Comparison of ENCODE assay signal across 30 cellular contexts in the genomic region with DNA sequence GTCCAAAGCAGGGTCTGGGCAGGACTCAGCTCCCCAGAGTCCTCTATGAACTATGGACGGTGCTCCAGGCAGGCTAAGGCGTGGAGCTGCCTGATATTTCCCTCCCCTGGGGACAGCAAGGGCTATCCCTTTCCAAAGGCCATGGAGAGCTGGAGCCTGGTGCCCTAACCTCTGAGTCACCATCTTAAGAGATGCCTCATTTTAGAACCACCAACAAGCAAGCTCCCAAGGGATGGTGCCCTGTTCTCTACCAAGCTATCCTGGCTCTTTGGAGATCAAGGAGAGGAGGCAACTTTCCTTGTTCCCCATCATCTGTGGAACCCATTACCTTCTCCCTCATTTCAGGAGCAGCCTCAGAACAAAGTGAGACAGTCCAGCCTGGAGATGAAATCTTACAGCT. TPM values are rescaled to one million over a fixed set of nuclear protein-coding genes. Genes with fewer than 3 reads are reported as not detected.
DNase-seq lines count a peak whose midpoint lies in the region; ATAC-seq, FAIRE-seq and TF ChIP-seq lines count a peak whose summit lies in the region.
"Had no signal": no experiment of that assay in that cellular context is flagged by ENCODE, and none has a peak within 500 bp of the region (broad histone marks: within the 10 kb centered on the region; RNA-seq: fewer than 3 reads in every experiment).

No MANE protein-coding gene starts in this region.

- no peak for ATAC-seq in naive thymus-derived CD4-positive, alpha-beta T cell
- ATAC-seq: left lung, psoas muscle had no signal

- WGBS in endodermal cell (ENCODE audit: insufficient coverage in 1 of 2, insufficient read length in 1 of 2), 2 experiments: 76% methylated on average over 2 of the region's 2 CpGs; no CpG with 5 or more reads in 1 of the 2 experiments
- 81 to 91% (median 89%) methylated on average over 2 of the region's 2 CpGs for whole genome bisulfite sequencing in small intestine, 3 donors

- peaks cover 60% of the 10 kb centered on the region for H3K4me1 Mint-ChIP-seq in T-helper 1 cell treated with Interleukin-12 subunit alpha and Interleukin-12 subunit beta and Interleukin-4 antibody, amounts not matched to agents 30 μg/mL and 1 μg/mL, for 36 hours (ENCODE audit: low read depth)
- H3K4me1 Mint-ChIP-seq in activated naive CD8-positive, alpha-beta T cell (ENCODE audit: low read depth): peaks cover 91% of the 10 kb centered on the region
- peaks cover 43 to 99% (median 85%) of the 10 kb centered on the region in 7 donors for H3K4me1 Mint-ChIP-seq in naive thymus-derived CD4-positive, alpha-beta T cell
- H3K4me1 Mint-ChIP-seq in endodermal cell: peaks cover 3% of the 10 kb centered on the region

- no peak; the same call in 1 of the 2 replicates for TF ChIP-seq POLR2A in GM12891 (IDR thresholded peaks at IDR 0.05; ENCODE audit: low read depth, low read length)

- H3K4me1 ChIP-seq in naive thymus-derived CD4-positive, alpha-beta T cell (ENCODE audit: control insufficient read depth in 2 of 2, insufficient read depth in 2 of 2, low read length in 2 of 2): peaks cover 33 to 72% of the 10 kb centered on the region in 2 donors
- H3K4me1 ChIP-seq in endodermal cell (ENCODE audit: control insufficient read depth, insufficient read depth, low read length) (no peaks in the 10 kb centered on the region), small intestine (ENCODE audit: control insufficient read depth in 2 of 2, insufficient read depth in 1 of 2, low read depth in 1 of 2, low read length in 1 of 2) (no peaks in the 10 kb centered on the region)
- H3K4me1 ChIP-seq: psoas muscle had no signal

- intact Hi-C loops in naive thymus-derived CD4-positive, alpha-beta T cell (cut with micrococcal nuclease): no loop called here

- CTCF ChIA-PET in naive thymus-derived CD4-positive, alpha-beta T cell (lab: Charles Lee): interaction anchor here (0.9 to 16.1 kb wide), 5 partner anchors 11 to 42 kb away, joined by 3 to 128 read pairs (median 7); no protein-coding TSS in a partner anchor

- no peaks in the 10 kb centered on the region for H3K27me3 ChIP-seq in naive thymus-derived CD4-positive, alpha-beta T cell (ENCODE audit: control insufficient read depth in 2 of 2, insufficient read depth in 2 of 2, low read length in 2 of 2)
- no peaks in the 10 kb centered on the region for H3K27me3 ChIP-seq in endodermal cell (ENCODE audit: control insufficient read depth, insufficient read depth, low read length, poor library complexity, severe bottlenecking)
- H3K27me3 ChIP-seq in small intestine (ENCODE audit: control insufficient read depth in 2 of 2, insufficient read depth in 2 of 2, low read length in 2 of 2): no peaks in the 10 kb centered on the region
- H3K27me3 ChIP-seq: ascending aorta, dorsolateral prefrontal cortex, hepatocyte, left lung, neural progenitor cell, thyroid gland had no signal

- H3K27ac ChIP-seq in naive thymus-derived CD4-positive, alpha-beta T cell (ENCODE audit: low read depth, low read length): peak overlapping the region; percentile 87
- H3K27ac ChIP-seq in endodermal cell (ENCODE audit: low read depth, low read length): no peak overlapping the region
- H3K27ac ChIP-seq in small intestine (ENCODE audit: low read depth in 1 of 2, low read length in 1 of 2): no peak overlapping the region
- H3K27ac ChIP-seq: 22Rv1, ascending aorta, dorsolateral prefrontal cortex, hepatocyte, left lung, neural progenitor cell, PC-9, psoas muscle, thyroid gland, VCaP had no signal

- H3K36me3 ChIP-seq in naive thymus-derived CD4-positive, alpha-beta T cell (ENCODE audit: control insufficient read depth in 2 of 3, insufficient read depth in 3 of 3, low read length in 3 of 3): peaks cover 53 to 84% (median 57%) of the 10 kb centered on the region in 3 experiments
- H3K36me3 ChIP-seq in endodermal cell (ENCODE audit: control insufficient read depth, insufficient read depth, low read length): no peaks in the 10 kb centered on the region
- peaks cover 4 to 13% of the 10 kb centered on the region in 2 donors for H3K36me3 ChIP-seq in small intestine (ENCODE audit: control insufficient read depth in 2 of 2, insufficient read depth in 2 of 2, low read length in 2 of 2)
- H3K36me3 ChIP-seq: neural progenitor cell had no signal

- no peak for DNase-seq in T-helper 1 cell
- no peak for DNase-seq in GM12891 (ENCODE audit: insufficient read length, low spot score)
- no peak for DNase-seq in naive thymus-derived CD4-positive, alpha-beta T cell
- DNase-seq in endodermal cell: no peak
- no peak for DNase-seq in small intestine
- no peak for DNase-seq in NCI-H345 treated with DMSO at 0.1 percent for 48 hours (lab: John Stamatoyannopoulos, UW; ENCODE audit: unreplicated experiment)
- DNase-seq: activated CD4-positive, alpha-beta T cell treated with anti-CD3 and anti-CD28 coated beads, Interleukin-2, amount 50 U/mL, for 1 hour; caudate nucleus; dorsolateral prefrontal cortex; foreskin melanocyte; Kasumi-1; left lung; NCI-H1105 treated with DMSO at 0.1 percent for 48 hours; NCI-H2081; NCI-H446; PC-9; psoas muscle; stimulated activated CD4-positive, alpha-beta T cell treated with anti-CD3 and anti-CD28 coated beads, Interleukin-2, amount 100 ng/mL, for 24 hours; stimulated activated naive CD4-positive, alpha-beta T cell; T-helper 2 cell; thyroid gland had no signal

- no peaks in the 10 kb centered on the region for H3K27me3 Mint-ChIP-seq in T-helper 1 cell treated with Interleukin-12 subunit alpha and Interleukin-12 subunit beta and Interleukin-4 antibody, amounts not matched to agents 30 μg/mL and 1 μg/mL, for 36 hours (ENCODE audit: low read depth)
- no peaks in the 10 kb centered on the region for H3K27me3 Mint-ChIP-seq in activated naive CD8-positive, alpha-beta T cell
- no peaks in the 10 kb centered on the region for H3K27me3 Mint-ChIP-seq in naive thymus-derived CD4-positive, alpha-beta T cell
- no peaks in the 10 kb centered on the region for H3K27me3 Mint-ChIP-seq in endodermal cell (ENCODE audit: insufficient read depth)

- no peak overlapping the region for H3K4me3 Mint-ChIP-seq in T-helper 1 cell treated with Interleukin-12 subunit alpha and Interleukin-12 subunit beta and Interleukin-4 antibody, amounts not matched to agents 30 μg/mL and 1 μg/mL, for 36 hours
- H3K4me3 Mint-ChIP-seq in activated naive CD8-positive, alpha-beta T cell: no peak overlapping the region
- H3K4me3 Mint-ChIP-seq in naive thymus-derived CD4-positive, alpha-beta T cell: peak overlapping the region in 1 of 10 donors; percentile 34
- H3K4me3 Mint-ChIP-seq in endodermal cell: no peak overlapping the region
- H3K4me3 Mint-ChIP-seq: neural progenitor cell had no signal

- no peak overlapping the region for H3K4me3 ChIP-seq in naive thymus-derived CD4-positive, alpha-beta T cell (ENCODE audit: low read length)
- H3K4me3 ChIP-seq in endodermal cell (ENCODE audit: low read length) (no peak overlapping the region), small intestine (ENCODE audit: low read depth in 1 of 2, low read length in 2 of 2) (no peak overlapping the region)
- H3K4me3 ChIP-seq: ascending aorta, dorsolateral prefrontal cortex, hepatocyte, left lung, neural progenitor cell, PC-9, psoas muscle, thyroid gland had no signal

- FAIRE-seq in GM12891 (lab: Jason Lieb, UNC) (no peak), small intestine (lab: Jason Lieb, UNC) (no peak)
- FAIRE-seq: GM19239, HTR-8/SVneo had no signal

- POLR2A ChIA-PET in naive thymus-derived CD4-positive, alpha-beta T cell (lab: Charles Lee): interaction anchor here (1.1 to 23.2 kb wide), 7 partner anchors 8 to 91 kb away, joined by 3 to 642 read pairs (median 149); a partner anchor contains a TSS

- peak overlapping the region; percentile 20 for H3K27ac Mint-ChIP-seq in T-helper 1 cell treated with Interleukin-12 subunit alpha and Interleukin-12 subunit beta and Interleukin-4 antibody, amounts not matched to agents 30 μg/mL and 1 μg/mL, for 36 hours
- peak overlapping the region; percentile 97 for H3K27ac Mint-ChIP-seq in activated naive CD8-positive, alpha-beta T cell
- peak overlapping the region in 8 of 9 donors; percentile 18 to 99 (median 95) for H3K27ac Mint-ChIP-seq in naive thymus-derived CD4-positive, alpha-beta T cell
- H3K27ac Mint-ChIP-seq in endodermal cell: no peak overlapping the region
- H3K27ac Mint-ChIP-seq: neural progenitor cell had no signal

- no peaks in the 10 kb centered on the region for H3K9me3 Mint-ChIP-seq in T-helper 1 cell treated with Interleukin-12 subunit alpha and Interleukin-12 subunit beta and Interleukin-4 antibody, amounts not matched to agents 30 μg/mL and 1 μg/mL, for 36 hours
- no peaks in the 10 kb centered on the region for H3K9me3 Mint-ChIP-seq in activated naive CD8-positive, alpha-beta T cell (ENCODE audit: low read depth)
- no peaks in the 10 kb centered on the region for H3K9me3 Mint-ChIP-seq in naive thymus-derived CD4-positive, alpha-beta T cell
- no peaks in the 10 kb centered on the region for H3K9me3 Mint-ChIP-seq in endodermal cell
- H3K9me3 Mint-ChIP-seq: neural progenitor cell had no signal

- H3K9ac ChIP-seq in endodermal cell (ENCODE audit: extremely low read depth, low read length, poor library complexity, severe bottlenecking): no peak overlapping the region
- H3K9ac ChIP-seq: neural progenitor cell had no signal

- H3K9me3 ChIP-seq in naive thymus-derived CD4-positive, alpha-beta T cell (ENCODE audit: control insufficient read depth in 2 of 3, low read length in 3 of 3): no peaks in the 10 kb centered on the region
- H3K9me3 ChIP-seq in endodermal cell (ENCODE audit: control insufficient read depth, low read length) (no peaks in the 10 kb centered on the region), small intestine (ENCODE audit: control insufficient read depth, low read depth) (no peaks in the 10 kb centered on the region)
- H3K9me3 ChIP-seq: ascending aorta, left lung, psoas muscle, thyroid gland had no signal

- TF ChIP-seq CTCF in endodermal cell (conservative IDR thresholded peaks at IDR 0.05): no peak

- H3K36me3 Mint-ChIP-seq in T-helper 1 cell treated with Interleukin-12 subunit alpha and Interleukin-12 subunit beta and Interleukin-4 antibody, amounts not matched to agents 30 μg/mL and 1 μg/mL, for 36 hours (ENCODE audit: low read depth): peaks cover 84% of the 10 kb centered on the region
- H3K36me3 Mint-ChIP-seq in activated naive CD8-positive, alpha-beta T cell: peaks cover 48% of the 10 kb centered on the region
- H3K36me3 Mint-ChIP-seq in naive thymus-derived CD4-positive, alpha-beta T cell: peaks cover 37 to 92% (median 74%) of the 10 kb centered on the region in 5 donors
- H3K36me3 Mint-ChIP-seq in endodermal cell (ENCODE audit: low read depth): no peaks in the 10 kb centered on the region
- H3K36me3 Mint-ChIP-seq: neural progenitor cell had no signal

TF ChIP-seq in GM12891, 5 proteins besides CTCF, POLR2A, EP300 and RAD21 (continues in another document):
- TF ChIP-seq TAF1 (IDR thresholded peaks at IDR 0.05; ENCODE audit: low read depth, low read length) (no peak), POLR2AphosphoS5 (IDR thresholded peaks at IDR 0.05; ENCODE audit: low read depth, low read length) (peak; percentile 51; the same call in 1 of the 2 replicates)

RNA-seq across cellular contexts. Expression of a gene that starts 15.7 kb away (rescaled TPM):
- 1.8 TPM for polyA plus RNA-seq in GM12891 (2012; ENCODE audit: low read depth, missing spikeins)
- total RNA-seq in naive thymus-derived CD4-positive, alpha-beta T cell: 10 to 100 TPM in 3 of 5 experiments, 1 to 10 TPM in 2; 5.0 to 11.7 (median 10.1) TPM
- polyA plus RNA-seq in naive thymus-derived CD4-positive, alpha-beta T cell: 10 to 100 TPM in 1 of 2 donors, 1 to 10 TPM in 1; 5.2 to 13.5 TPM
- total RNA-seq in endodermal cell: 1 to 10 TPM; 2.0 to 5.4 TPM
- 5.0 TPM for polyA plus RNA-seq in endodermal cell (2013, experiment 1 of 2)
- 5.5 TPM for polyA plus RNA-seq in endodermal cell (2013, experiment 2 of 2)
- polyA plus RNA-seq in small intestine: 10 to 100 TPM in 2 of 3 donors, 1 to 10 TPM in 1; 7.8 to 21.5 (median 12.1) TPM
